ENCODE assay signal across 29 cellular contexts in genomic region chr16:80766798-80767197, GRCh38.
"Had no signal": no experiment of that assay in that cellular context is flagged by ENCODE, and none has a peak within 500 bp of the region (broad histone marks: within the 10 kb centered on the region; RNA-seq: fewer than 3 reads in every experiment).

No MANE protein-coding gene starts in this region.

- FAIRE-seq: colon, endometrium, endothelial cell of umbilical vein, frontal cortex had no signal

- H3K4me1 ChIP-seq: colonic mucosa, esophagus muscularis mucosa, esophagus squamous epithelium, foreskin keratinocyte, gastrocnemius medialis, gastroesophageal sphincter, heart left ventricle, heart right ventricle had no signal

- H3K4me3 Mint-ChIP-seq: dendritic cell treated with granulocyte-macrophage colony-stimulating factor and Interleukin-4, amounts not matched to agents 40 ng/mL and 50 ng/mL, for 4 days; effector memory CD8-positive, alpha-beta T cell; endodermal cell had no signal

- H3K4me3 ChIP-seq: colonic mucosa, coronary artery, dorsolateral prefrontal cortex, esophagus muscularis mucosa, esophagus squamous epithelium, gastrocnemius medialis, gastroesophageal sphincter, heart left ventricle, heart right ventricle had no signal

- DNase-seq: colonic mucosa; cortex of kidney; dermis blood vessel endothelial cell; dorsolateral prefrontal cortex; effector CD4-positive, alpha-beta T cell; effector CD8-positive, alpha-beta T cell; effector memory CD4-positive, alpha-beta T cell; effector memory CD8-positive, alpha-beta T cell; endodermal cell; erythroblast; esophagus squamous epithelium; foreskin fibroblast; foreskin keratinocyte; foreskin melanocyte; gastrocnemius medialis; glutamatergic neuron; head of caudate nucleus; heart left ventricle; heart right ventricle had no signal

- H3K36me3 ChIP-seq: colonic mucosa, esophagus muscularis mucosa, esophagus squamous epithelium, gastrocnemius medialis, gastroesophageal sphincter, heart right ventricle had no signal

- ATAC-seq: effector memory CD8-positive, alpha-beta T cell; esophagus mucosa; foreskin keratinocyte; gastrocnemius medialis; gastroesophageal sphincter; heart left ventricle; heart right ventricle had no signal

- H3K27me3 ChIP-seq: colonic mucosa, dorsolateral prefrontal cortex, esophagus muscularis mucosa, esophagus squamous epithelium, foreskin keratinocyte, gastrocnemius medialis, gastroesophageal sphincter, heart left ventricle, heart right ventricle had no signal

- H3K27me3 Mint-ChIP-seq: dendritic cell treated with granulocyte-macrophage colony-stimulating factor and Interleukin-4, amounts not matched to agents 40 ng/mL and 50 ng/mL, for 4 days; effector memory CD8-positive, alpha-beta T cell had no signal

- H3K27ac ChIP-seq: colonic mucosa, coronary artery, dorsolateral prefrontal cortex, epithelial cell of prostate, esophagus muscularis mucosa, esophagus squamous epithelium, foreskin keratinocyte, gastrocnemius medialis, gastroesophageal sphincter, heart left ventricle, heart right ventricle had no signal

- H3K9me3 ChIP-seq: colonic mucosa, gastrocnemius medialis had no signal

- H3K9me3 Mint-ChIP-seq: effector memory CD8-positive, alpha-beta T cell had no signal

- H3K27ac Mint-ChIP-seq: dendritic cell treated with granulocyte-macrophage colony-stimulating factor and Interleukin-4, amounts not matched to agents 40 ng/mL and 50 ng/mL, for 4 days; endodermal cell had no signal
